Comparison of ENCODE assay signal across 23 cellular contexts in genomic region chr19:19502281-19502680, GRCh38. TPM values are rescaled to one million over a fixed set of nuclear protein-coding genes. Genes with fewer than 3 reads are reported as not detected.
A peak's percentile ranks its signal among the peaks of the same experiment; 100 is the strongest.
DNase-seq lines count a peak whose midpoint lies in the region; ATAC-seq, FAIRE-seq and TF ChIP-seq lines count a peak whose summit lies in the region.
"Had no signal": no experiment of that assay in that cellular context is flagged by ENCODE, and none has a peak within 500 bp of the region (broad histone marks: within the 10 kb centered on the region; RNA-seq: fewer than 3 reads in every experiment).

No MANE protein-coding gene starts in this region.

- H3K56ac ChIP-seq in H1 (replicated peaks; ENCODE audit: insufficient read length, low read depth, low read length): no peak overlapping the region

- CTCF ChIA-PET in H1 (lab: Charles Lee; ENCODE audit: partially characterized antibody): no interaction called here

- peaks cover 25 to 63% (median 56%) of the 10 kb centered on the region in 4 experiments for H3K36me3 ChIP-seq in H1 (ENCODE audit: control insufficient read depth in 2 of 4, insufficient read depth in 4 of 4, low read length in 3 of 4)
- H3K36me3 ChIP-seq in osteoblast (ENCODE audit: insufficient read depth, low read length): peaks cover 65% of the 10 kb centered on the region

- peak overlapping the region; percentile 37 for H3K27ac Mint-ChIP-seq in activated T-cell treated with anti-CD3 and anti-CD28 coated beads, Interleukin-2, amount 50 U/mL, for 24 hours
- H3K27ac Mint-ChIP-seq: CD4-positive, alpha-beta T cell had no signal

- no peak overlapping the region for H4K5ac ChIP-seq in H1 (ENCODE audit: insufficient read length, low read depth, low read length)

- 92% methylated on average over 19 of the region's 19 CpGs; no CpG with 5 or more reads in 1 of the 2 experiments for WGBS in H1 (ENCODE audit: extremely low coverage in 1 of 2, insufficient coverage in 1 of 2, insufficient read length in 1 of 2, insufficient replicate concordance in 2 of 2, low coverage in 1 of 2, low lambda C conversion rate in 2 of 2, missing lambda C conversion rate in 1 of 2), 2 experiments

- TF ChIP-seq CTCF in H1 (IDR thresholded peaks at IDR 0.05; ENCODE audit: control extremely low read depth in 1 of 3, insufficient read depth in 1 of 3, low read depth in 1 of 3, low read length in 3 of 3): no peak
- no peak for TF ChIP-seq CTCF in osteoblast (IDR thresholded peaks at IDR 0.05; ENCODE audit: extremely low read depth, low read depth, low read length)
- no peak for TF ChIP-seq CTCF in GM20000 (IDR thresholded peaks at IDR 0.05; ENCODE audit: extremely low read depth, missing control alignments)

- H3K14ac ChIP-seq in H1 (ENCODE audit: insufficient read length): no peak overlapping the region

- H3K4me1 Mint-ChIP-seq in activated T-cell treated with anti-CD3 and anti-CD28 coated beads, Interleukin-2, amount 50 U/mL, for 24 hours (ENCODE audit: low read depth): no peaks in the 10 kb centered on the region
- H3K4me1 Mint-ChIP-seq in activated T-cell treated with anti-CD3 and anti-CD28 coated beads, Interleukin-2, amount 50 U/mL, for 4 hours (ENCODE audit: low read depth): no peaks in the 10 kb centered on the region
- H3K4me1 Mint-ChIP-seq: CD8-positive, alpha-beta memory T cell had no signal

- H3K27me3 Mint-ChIP-seq in activated T-cell treated with anti-CD3 and anti-CD28 coated beads, Interleukin-2, amount 50 U/mL, for 24 hours: no peaks in the 10 kb centered on the region
- H3K27me3 Mint-ChIP-seq in activated T-cell treated with anti-CD3 and anti-CD28 coated beads, Interleukin-2, amount 50 U/mL, for 4 hours (ENCODE audit: low read depth): no peaks in the 10 kb centered on the region
- H3K27me3 Mint-ChIP-seq: CD4-positive, alpha-beta T cell had no signal

- DNase-seq in activated T-cell treated with anti-CD3 and anti-CD28 coated beads, Interleukin-2, amount 50 U/mL, for 24 hours: no peak
- no peak for DNase-seq in activated T-cell treated with anti-CD3 and anti-CD28 coated beads, Interleukin-2, amount 50 U/mL, for 4 hours
- DNase-seq in H1 (ENCODE audit: low read depth in 1 of 2, low spot score in 2 of 2) (no peak), osteoblast (ENCODE audit: insufficient read length, low spot score, missing footprints) (peak; percentile 58), GM20000 (ENCODE audit: low spot score) (no peak)
- DNase-seq: AML-193; BE2C; CD4-positive, alpha-beta T cell; CD8-positive, alpha-beta memory T cell; DMS 273 treated with DMSO at 0.1 percent for 48 hours; DMS79; EL; GDM1; GOT3; HCEC 1CT had no signal

- no peak for TF ChIP-seq EP300 in H1 (IDR thresholded peaks at IDR 0.05; ENCODE audit: borderline replicate concordance in 1 of 2, low read depth in 2 of 2, low read length in 2 of 2)

- no peak for TF ChIP-seq RAD21 in H1 (IDR thresholded peaks at IDR 0.05 in 1 of 2, conservative IDR thresholded peaks at IDR 0.05 in 1 of 2; ENCODE audit: low read depth in 2 of 2, low read length in 2 of 2)

- H2BK5ac ChIP-seq in H1 (ENCODE audit: low read depth, low read length): 0 out of 2 replicates have a peak overlapping the region, but pooled peaks have one; percentile 16

- H3K27me3 ChIP-seq in H1 (replicated peaks in 1 of 4; ENCODE audit: control insufficient read depth in 3 of 4, extremely low read depth in 1 of 4, insufficient read depth in 3 of 4, low read length in 3 of 4) (no peaks in the 10 kb centered on the region), osteoblast (ENCODE audit: insufficient read depth, low read length) (no peaks in the 10 kb centered on the region)
- H3K27me3 ChIP-seq: BE2C; BLaER1 treated with 17β-estradiol and CSF1 and Interleukin-3, amounts not matched to agents 10 nM and 100 nM had no signal

- H3K27ac ChIP-seq in H1 (ENCODE audit: low read depth, low read length) (no peak overlapping the region), osteoblast (ENCODE audit: low read depth, low read length) (no peak overlapping the region)
- H3K27ac ChIP-seq: 22Rv1; BLaER1 treated with 17β-estradiol and CSF1 and Interleukin-3, amounts not matched to agents 10 nM and 100 nM had no signal

- H3K18ac ChIP-seq in H1 (ENCODE audit: extremely low read depth, low read length): no peak overlapping the region

- H4K20me1 ChIP-seq in H1 (replicated peaks in 1 of 2; ENCODE audit: control insufficient read depth in 1 of 2, insufficient read depth in 2 of 2, low read length in 2 of 2) (peaks cover 5 to 21% of the 10 kb centered on the region in 2 experiments), osteoblast (ENCODE audit: insufficient read depth, low read length) (peaks cover 4% of the 10 kb centered on the region)

- no peak for ATAC-seq in activated T-cell treated with anti-CD3 and anti-CD28 coated beads, Interleukin-2, amount 50 U/mL, for 4 hours
- no peak for ATAC-seq in HG02884 (IDR thresholded peaks at IDR 0.05; ENCODE audit: unreplicated experiment)

- H4K91ac ChIP-seq in H1 (replicated peaks; ENCODE audit: insufficient read length, low read length): no peak overlapping the region

- H3K4ac ChIP-seq in H1 (replicated peaks; ENCODE audit: insufficient read length, low read depth, low read length): no peak overlapping the region

- H3K4me3 ChIP-seq in H1 (ENCODE audit: extremely low read depth in 1 of 4, insufficient read depth in 2 of 4, low read depth in 3 of 4, low read length in 4 of 4) (no peak overlapping the region), osteoblast (ENCODE audit: insufficient read depth, low read length) (no peak overlapping the region)
- H3K4me3 ChIP-seq: BLaER1 treated with 17β-estradiol and CSF1 and Interleukin-3, amounts not matched to agents 10 nM and 100 nM had no signal

- no peaks in the 10 kb centered on the region for H3K9me3 Mint-ChIP-seq in activated T-cell treated with anti-CD3 and anti-CD28 coated beads, Interleukin-2, amount 50 U/mL, for 24 hours
- no peaks in the 10 kb centered on the region for H3K9me3 Mint-ChIP-seq in activated T-cell treated with anti-CD3 and anti-CD28 coated beads, Interleukin-2, amount 50 U/mL, for 4 hours
- H3K9me3 Mint-ChIP-seq: CD4-positive, alpha-beta T cell; CD8-positive, alpha-beta memory T cell had no signal

- H2BK12ac ChIP-seq in H1 (ENCODE audit: low read depth, low read length): no peak overlapping the region

- no peak for FAIRE-seq in H1 (lab: Jason Lieb, UNC)
- FAIRE-seq: A204.1, D721Med, GM12891, GM18507 had no signal

- H2BK20ac ChIP-seq in H1 (ENCODE audit: low read length): no peak overlapping the region

- H3K4me1 ChIP-seq in H1 (replicated peaks in 1 of 4; ENCODE audit: control insufficient read depth in 3 of 4, insufficient read depth in 4 of 4, low read length in 3 of 4): no peaks in the 10 kb centered on the region
- no peaks in the 10 kb centered on the region for H3K4me1 ChIP-seq in osteoblast (ENCODE audit: insufficient read depth, low read length)
- H3K4me1 ChIP-seq: BE2C; BLaER1 treated with 17β-estradiol and CSF1 and Interleukin-3, amounts not matched to agents 10 nM and 100 nM had no signal

- peaks cover 4% of the 10 kb centered on the region for H3K79me1 ChIP-seq in H1 (ENCODE audit: low read depth, low read length)

- no peak for TF ChIP-seq POLR2A in H1 (IDR thresholded peaks at IDR 0.05; ENCODE audit: control extremely low read depth in 1 of 2, low read depth in 2 of 2, low read length in 2 of 2)

- no peak overlapping the region for H2AK5ac ChIP-seq in H1 (ENCODE audit: low read depth, low read length)

- H3K4me2 ChIP-seq in H1 (ENCODE audit: insufficient read depth in 1 of 2, low read depth in 2 of 2, low read length in 2 of 2) (no peak overlapping the region), osteoblast (ENCODE audit: insufficient read depth, low read length) (no peak overlapping the region)
- H3K4me2 ChIP-seq: BLaER1 treated with 17β-estradiol and CSF1 and Interleukin-3, amounts not matched to agents 10 nM and 100 nM had no signal

- H3K36me3 Mint-ChIP-seq in activated T-cell treated with anti-CD3 and anti-CD28 coated beads, Interleukin-2, amount 50 U/mL, for 24 hours (ENCODE audit: low read depth): peaks cover 96% of the 10 kb centered on the region
- peaks cover 35% of the 10 kb centered on the region for H3K36me3 Mint-ChIP-seq in activated T-cell treated with anti-CD3 and anti-CD28 coated beads, Interleukin-2, amount 50 U/mL, for 4 hours (ENCODE audit: insufficient read depth)

- H3K9me3 ChIP-seq in H1 (ENCODE audit: insufficient read depth in 2 of 2, low read depth in 1 of 2, low read length in 1 of 2) (no peaks in the 10 kb centered on the region), osteoblast (ENCODE audit: low read depth, low read length) (no peaks in the 10 kb centered on the region)
- H3K9me3 ChIP-seq: BE2C; BLaER1 treated with 17β-estradiol and CSF1 and Interleukin-3, amounts not matched to agents 10 nM and 100 nM had no signal

- H3K79me2 ChIP-seq in H1 (ENCODE audit: control insufficient read depth in 1 of 2, insufficient read depth in 2 of 2, low read length in 2 of 2) (no peaks in the 10 kb centered on the region), osteoblast (ENCODE audit: insufficient read depth, low read length) (peaks cover 14% of the 10 kb centered on the region)

- H2BK120ac ChIP-seq in H1 (replicated peaks; ENCODE audit: low read depth, low read length): no peak overlapping the region

- H2AFZ ChIP-seq in H1 (ENCODE audit: low read length) (no peak overlapping the region), osteoblast (ENCODE audit: low read length) (no peak overlapping the region)

- H3K23me2 ChIP-seq in H1 (ENCODE audit: low read depth, low read length): peaks cover 2% of the 10 kb centered on the region; the same call in 1 of the 2 replicates

- no peak overlapping the region for H4K8ac ChIP-seq in H1 (ENCODE audit: extremely low read depth, insufficient read depth, low read length)

- POLR2A ChIA-PET in H1 (lab: Charles Lee; ENCODE audit: partially characterized antibody): no interaction called here

- no peak overlapping the region for H3K9ac ChIP-seq in H1 (replicated peaks in 1 of 4; ENCODE audit: extremely low read depth in 1 of 4, low read depth in 3 of 4, low read length in 3 of 4)
- H3K9ac ChIP-seq: BLaER1 treated with 17β-estradiol and CSF1 and Interleukin-3, amounts not matched to agents 10 nM and 100 nM had no signal

- H3K23ac ChIP-seq in H1 (ENCODE audit: insufficient read length): no peak overlapping the region

- no peak overlapping the region for H2BK15ac ChIP-seq in H1 (ENCODE audit: low read length)

- H3K4me3 Mint-ChIP-seq in activated T-cell treated with anti-CD3 and anti-CD28 coated beads, Interleukin-2, amount 50 U/mL, for 24 hours: no peak overlapping the region
- H3K4me3 Mint-ChIP-seq in activated T-cell treated with anti-CD3 and anti-CD28 coated beads, Interleukin-2, amount 50 U/mL, for 4 hours: no peak overlapping the region
- H3K4me3 Mint-ChIP-seq: CD14-positive monocyte; CD4-positive, alpha-beta T cell; CD8-positive, alpha-beta memory T cell had no signal

RNA-seq across cellular contexts. Expression of gene TSSK6, which starts 13.1 kb away (rescaled TPM):
- 1 to 10 TPM; 3.6 to 3.8 (median 3.8) TPM for total RNA-seq in activated T-cell treated with anti-CD3 and anti-CD28 coated beads, Interleukin-2, amount 50 U/mL, for 4 hours
- 2.9 and 3.6 TPM in 2 replicates for total RNA-seq in H1 (2021; fragmentation: NEBNext Ultra II Directional; extraction: Animal tissue kit (Norgen Biotek cat#: 25700))
- polyA plus RNA-seq in H1 (2011; rRNA removed): 7.8 and 12.1 TPM in 2 replicates
- 6.9 TPM for polyA plus RNA-seq in H1 (2011; cell fraction: cytosol; rRNA removed)
- 9.3 TPM for polyA plus RNA-seq in H1 (2011; cell fraction: nucleus; rRNA removed)
- 2.1 to 4.3 TPM (median 3.4 TPM) in 4 replicates for polyA plus RNA-seq in H1 (2012, experiment 1 of 2)
- 3.8 TPM for polyA plus RNA-seq in H1 (2012, experiment 2 of 2)
- 1.6 TPM for polyA plus RNA-seq in H1 (2013, experiment 1 of 2)
- 1.1 TPM for polyA plus RNA-seq in H1 (2013, experiment 2 of 2)
- 1.9 and 2.4 TPM in 2 replicates for polyA minus RNA-seq in H1 (2011; rRNA and poly(A)+ RNA removed)
- 2.9 TPM for polyA minus RNA-seq in H1 (2011; cell fraction: cytosol; rRNA and poly(A)+ RNA removed)
- polyA minus RNA-seq in H1 (2011; cell fraction: nucleus; rRNA and poly(A)+ RNA removed): 8.6 TPM
- 2.7 and 4.3 TPM in 2 replicates for total RNA-seq in osteoblast

RNA-seq across cellular contexts. Expression of gene NDUFA13, which starts 13.7 kb away (rescaled TPM):
- total RNA-seq in activated T-cell treated with anti-CD3 and anti-CD28 coated beads, Interleukin-2, amount 50 U/mL, for 4 hours: 100 to 1,000 TPM; 431 to 445 (median 436) TPM
- total RNA-seq in H1 (2021; fragmentation: NEBNext Ultra II Directional; extraction: Animal tissue kit (Norgen Biotek cat#: 25700)): 413 and 425 TPM in 2 replicates
- 1,105 and 1,309 TPM in 2 replicates for polyA plus RNA-seq in H1 (2011; rRNA removed)
- polyA plus RNA-seq in H1 (2011; cell fraction: cytosol; rRNA removed): 1,197 TPM
- 627 TPM for polyA plus RNA-seq in H1 (2011; cell fraction: nucleus; rRNA removed)
- polyA plus RNA-seq in H1 (2012, experiment 1 of 2): 415 to 713 TPM (median 615 TPM) in 4 replicates
- 1,304 TPM for polyA plus RNA-seq in H1 (2012, experiment 2 of 2)
- polyA plus RNA-seq in H1 (2013, experiment 1 of 2): 247 TPM
- polyA plus RNA-seq in H1 (2013, experiment 2 of 2): 247 TPM
- 97.5 and 101 TPM in 2 replicates for polyA minus RNA-seq in H1 (2011; rRNA and poly(A)+ RNA removed)
- 111 TPM for polyA minus RNA-seq in H1 (2011; cell fraction: cytosol; rRNA and poly(A)+ RNA removed)
- polyA minus RNA-seq in H1 (2011; cell fraction: nucleus; rRNA and poly(A)+ RNA removed): 98.8 TPM
- total RNA-seq in osteoblast: 160 and 202 TPM in 2 replicates

RNA-seq across cellular contexts. Expression of gene YJEFN3, which starts 26.4 kb away (rescaled TPM):
- 10 to 100 TPM; 10.6 to 13.7 (median 13.4) TPM for total RNA-seq in activated T-cell treated with anti-CD3 and anti-CD28 coated beads, Interleukin-2, amount 50 U/mL, for 4 hours
- total RNA-seq in H1 (2021; fragmentation: NEBNext Ultra II Directional; extraction: Animal tissue kit (Norgen Biotek cat#: 25700)): 5.0 and 5.7 TPM in 2 replicates
- 9.4 and 17.2 TPM in 2 replicates for polyA plus RNA-seq in H1 (2011; rRNA removed)
- 11.9 TPM for polyA plus RNA-seq in H1 (2011; cell fraction: cytosol; rRNA removed)
- polyA plus RNA-seq in H1 (2011; cell fraction: nucleus; rRNA removed): 42.5 TPM
- 9.3 to 12.5 TPM (median 12.0 TPM) in 4 replicates for polyA plus RNA-seq in H1 (2012, experiment 1 of 2)
- 5.3 TPM for polyA plus RNA-seq in H1 (2012, experiment 2 of 2)
- 5.6 TPM for polyA plus RNA-seq in H1 (2013, experiment 1 of 2)
- polyA plus RNA-seq in H1 (2013, experiment 2 of 2): 5.0 TPM
- 0.71 and 1.0 TPM in 2 replicates for polyA minus RNA-seq in H1 (2011; rRNA and poly(A)+ RNA removed)
- 1.5 TPM for polyA minus RNA-seq in H1 (2011; cell fraction: cytosol; rRNA and poly(A)+ RNA removed)
- polyA minus RNA-seq in H1 (2011; cell fraction: nucleus; rRNA and poly(A)+ RNA removed): 3.4 TPM
- under 0.01 and 0.29 TPM in 2 replicates for total RNA-seq in osteoblast
- polyA plus RNA-seq: CD14-positive monocyte; CD8-positive, alpha-beta memory T cell had no signal

RNA-seq across cellular contexts. Expression of gene CILP2, which starts 35.8 kb away (rescaled TPM):
- under 1 TPM; 0.13 to 0.19 (median 0.18) TPM for total RNA-seq in activated T-cell treated with anti-CD3 and anti-CD28 coated beads, Interleukin-2, amount 50 U/mL, for 4 hours
- 5.8 and 5.9 TPM in 2 replicates for total RNA-seq in H1 (2021; fragmentation: NEBNext Ultra II Directional; extraction: Animal tissue kit (Norgen Biotek cat#: 25700))
- polyA plus RNA-seq in H1 (2011; rRNA removed): 4.4 and 8.2 TPM in 2 replicates
- 4.4 TPM for polyA plus RNA-seq in H1 (2011; cell fraction: cytosol; rRNA removed)
- polyA plus RNA-seq in H1 (2011; cell fraction: nucleus; rRNA removed): 11.5 TPM
- 2.7 to 4.9 TPM (median 4.1 TPM) in 4 replicates for polyA plus RNA-seq in H1 (2012, experiment 1 of 2)
- 5.0 TPM for polyA plus RNA-seq in H1 (2012, experiment 2 of 2)
- 14.1 TPM for polyA plus RNA-seq in H1 (2013, experiment 1 of 2)
- 10.8 TPM for polyA plus RNA-seq in H1 (2013, experiment 2 of 2)
- 1.6 and 1.9 TPM in 2 replicates for polyA minus RNA-seq in H1 (2011; rRNA and poly(A)+ RNA removed)
- 4.0 TPM for polyA minus RNA-seq in H1 (2011; cell fraction: cytosol; rRNA and poly(A)+ RNA removed)
- 4.1 TPM for polyA minus RNA-seq in H1 (2011; cell fraction: nucleus; rRNA and poly(A)+ RNA removed)
- total RNA-seq in osteoblast: 0.72 and 0.88 TPM in 2 replicates
- polyA plus RNA-seq: CD14-positive monocyte had no signal
